ENCODE assay signal across 19 cellular contexts in genomic region chr1:114386129-114387037, GRCh38.
A peak's percentile ranks its signal among the peaks of the same experiment; 100 is the strongest.
DNase-seq lines count a peak whose midpoint lies in the region; ATAC-seq and TF ChIP-seq lines count a peak whose summit lies in the region.
"Had no signal": no experiment of that assay in that cellular context is flagged by ENCODE, and none has a peak within 500 bp of the region (broad histone marks: within the 10 kb centered on the region; RNA-seq: fewer than 3 reads in every experiment).

No MANE protein-coding gene starts in this region.

- H3K27ac Mint-ChIP-seq in H9: peak overlapping the region; percentile 51 to 74 (median 69); a peak in 5 of 7 replicates

- H4K20me1 ChIP-seq in DND-41 (ENCODE audit: insufficient read depth, low read length) (no peaks in the 10 kb centered on the region), H9 (ENCODE audit: control insufficient read depth, insufficient read depth, insufficient read length) (no peaks in the 10 kb centered on the region), osteoblast (ENCODE audit: insufficient read depth, low read length) (no peaks in the 10 kb centered on the region)

- no peaks in the 10 kb centered on the region for H3K79me1 ChIP-seq in H9 (ENCODE audit: insufficient read depth, low read depth, low read length, poor library complexity, severe bottlenecking)

- H3K27ac ChIP-seq in DND-41 (ENCODE audit: low read length): no peak overlapping the region
- H3K27ac ChIP-seq in H9 (ENCODE audit: insufficient read length, low read depth, low read length): no peak overlapping the region
- H3K27ac ChIP-seq in osteoblast (ENCODE audit: low read depth, low read length): no peak overlapping the region
- H3K27ac ChIP-seq: KMS-11 had no signal

- H3T11ph ChIP-seq in H9 (ENCODE audit: low read length): no peak overlapping the region

- H4K8ac ChIP-seq in H9 (replicated peaks; ENCODE audit: insufficient read length, low read depth, low read length): no peak overlapping the region

- no peak for TF ChIP-seq CTCF in DND-41 (IDR thresholded peaks at IDR 0.05; ENCODE audit: borderline replicate concordance, extremely low read depth, low read length, poor library complexity, severe bottlenecking)
- TF ChIP-seq CTCF in H9 (conservative IDR thresholded peaks at IDR 0.05): no peak
- TF ChIP-seq CTCF in epithelial cell of esophagus (IDR thresholded peaks at IDR 0.05; ENCODE audit: insufficient read depth, low read depth, low read length, missing control alignments): no peak
- TF ChIP-seq CTCF in osteoblast (IDR thresholded peaks at IDR 0.05; ENCODE audit: extremely low read depth, low read depth, low read length): no peak

- no peak overlapping the region for H2BK12ac ChIP-seq in H9 (ENCODE audit: insufficient read length, low read depth, low read length)

- no peaks in the 10 kb centered on the region for H3K79me2 ChIP-seq in DND-41 (ENCODE audit: insufficient read depth, low read length)
- H3K79me2 ChIP-seq in H9 (ENCODE audit: insufficient read depth, low read length): no peaks in the 10 kb centered on the region
- no peaks in the 10 kb centered on the region for H3K79me2 ChIP-seq in osteoblast (ENCODE audit: insufficient read depth, low read length)

- H4K5ac ChIP-seq in H9 (ENCODE audit: insufficient read length, low read depth, low read length): no peak overlapping the region

- H4K91ac ChIP-seq in H9 (ENCODE audit: insufficient read length, low read depth, low read length): no peak overlapping the region

- H3K36me3 Mint-ChIP-seq in H9 (ENCODE audit: insufficient read depth in 1 of 3, low read depth in 3 of 3): peaks cover 0 to 3% (median 2%) of the 10 kb centered on the region in 3 experiments; a peak in 4 of 7 replicates

- peaks cover 9 to 21% of the 10 kb centered on the region in 2 experiments for H3K9me3 Mint-ChIP-seq in H9

- H2BK120ac ChIP-seq in H9 (ENCODE audit: low read depth, low read length, poor library complexity, severe bottlenecking): no peak overlapping the region

- no peak for DNase-seq in DND-41
- no peak for DNase-seq in H9
- peak; percentile 13 for DNase-seq in epithelial cell of esophagus (ENCODE audit: low read depth)
- DNase-seq in osteoblast (ENCODE audit: insufficient read length, low spot score, missing footprints): peak; percentile 79
- no peak for DNase-seq in DMS79 (lab: John Stamatoyannopoulos, UW)
- no peak for DNase-seq in NCI-H2227 (lab: John Stamatoyannopoulos, UW; ENCODE audit: unreplicated experiment)
- DNase-seq: CD8-positive, alpha-beta memory T cell; DMS153; MG63; NCI-H1105; NCI-H187; NCI-H446 treated with DMSO at 0.1 percent for 48 hours; NCI-H774; SHP77 had no signal

- H3K4me1 Mint-ChIP-seq in H9: peaks cover 4 to 9% of the 10 kb centered on the region in 2 experiments
- H3K4me1 Mint-ChIP-seq: CD8-positive, alpha-beta memory T cell had no signal

- no peak overlapping the region for H2AK5ac ChIP-seq in H9 (ENCODE audit: insufficient read length, low read length)

- no peak overlapping the region for H3K56ac ChIP-seq in H9 (ENCODE audit: insufficient read length, low read depth, low read length)

- no peaks in the 10 kb centered on the region for H3K27me3 ChIP-seq in DND-41 (ENCODE audit: insufficient read depth, low read length, poor library complexity)
- no peaks in the 10 kb centered on the region for H3K27me3 ChIP-seq in H9 (ENCODE audit: insufficient read depth, low read length)
- no peaks in the 10 kb centered on the region for H3K27me3 ChIP-seq in osteoblast (ENCODE audit: insufficient read depth, low read length)
- H3K27me3 ChIP-seq: MG63 had no signal

- no peak overlapping the region for H3K4me3 Mint-ChIP-seq in H9
- H3K4me3 Mint-ChIP-seq: CD8-positive, alpha-beta memory T cell had no signal

- no peaks in the 10 kb centered on the region for H3K23me2 ChIP-seq in H9 (ENCODE audit: insufficient read length, low read depth, low read length, poor library complexity, severe bottlenecking)

- WGBS in H9 (ENCODE audit: extremely low coverage, insufficient read length, low lambda C conversion rate): no CpG with 5 or more reads among the region's 3 CpGs

- H3K23ac ChIP-seq in H9 (ENCODE audit: insufficient read length, low read depth, low read length): no peak overlapping the region

- peak; percentile 44; the same call in 2 of the 3 replicates for ATAC-seq in DND-41 (ENCODE audit: insufficient read depth, low read depth)
- no peak for ATAC-seq in GM18498 (IDR thresholded peaks at IDR 0.05; ENCODE audit: unreplicated experiment)
- ATAC-seq: GM12878, Panc1, SK-N-SH treated with all-trans-retinoic acid at 6 μM for 48 hours had no signal

- H3K18ac ChIP-seq in H9 (ENCODE audit: insufficient read length, low read depth, low read length): no peak overlapping the region

- no peak overlapping the region for H3K4ac ChIP-seq in H9 (ENCODE audit: low read depth, low read length)

- no peak overlapping the region for H2BK20ac ChIP-seq in H9 (ENCODE audit: low read depth, low read length, poor library complexity, severe bottlenecking)

- H2AFZ ChIP-seq in DND-41 (ENCODE audit: low read depth, low read length): no peak overlapping the region
- no peak overlapping the region for H2AFZ ChIP-seq in H9 (ENCODE audit: low read length)
- H2AFZ ChIP-seq in osteoblast (ENCODE audit: low read length): no peak overlapping the region

- no peak overlapping the region for H2BK15ac ChIP-seq in H9 (ENCODE audit: low read depth, low read length)

- H2BK5ac ChIP-seq in H9 (ENCODE audit: insufficient read length, low read length): no peak overlapping the region

- H3K36me3 ChIP-seq in DND-41 (ENCODE audit: insufficient read depth, low read length): peaks cover 7% of the 10 kb centered on the region; the same call in 1 of the 2 replicates
- H3K36me3 ChIP-seq in osteoblast (ENCODE audit: insufficient read depth, low read length): no peaks in the 10 kb centered on the region

- H3K4me3 ChIP-seq in DND-41 (ENCODE audit: low read depth in 1 of 2, low read length in 2 of 2) (no peak overlapping the region), epithelial cell of esophagus (ENCODE audit: low read length) (no peak overlapping the region), osteoblast (ENCODE audit: insufficient read depth, low read length) (no peak overlapping the region)
- H3K4me3 ChIP-seq: GM12878, MG63 had no signal

- H3K4me2 ChIP-seq in DND-41 (ENCODE audit: insufficient read depth, low read length) (no peak overlapping the region), H9 (ENCODE audit: insufficient read depth, insufficient read length, low read length) (no peak overlapping the region), osteoblast (ENCODE audit: insufficient read depth, low read length) (no peak overlapping the region)
- H3K4me2 ChIP-seq: KMS-11 had no signal

- no peak overlapping the region for H3K14ac ChIP-seq in H9 (ENCODE audit: insufficient read depth, low read length)

- H3K4me1 ChIP-seq in DND-41 (ENCODE audit: insufficient read depth, low read length) (no peaks in the 10 kb centered on the region), H9 (ENCODE audit: insufficient read depth, low read length) (no peaks in the 10 kb centered on the region; the same call in 1 of the 2 replicates), osteoblast (ENCODE audit: insufficient read depth, low read length) (no peaks in the 10 kb centered on the region)

- no peaks in the 10 kb centered on the region for H3K27me3 Mint-ChIP-seq in H9 (ENCODE audit: low read depth)
- H3K27me3 Mint-ChIP-seq: CD8-positive, alpha-beta memory T cell had no signal

- no peak overlapping the region for H3K9ac ChIP-seq in DND-41 (ENCODE audit: low read depth, low read length)
- H3K9ac ChIP-seq in H9 (ENCODE audit: extremely low read depth, insufficient read length, low read length): no peak overlapping the region
- H3K9ac ChIP-seq: KMS-11 had no signal

- H3K9me3 ChIP-seq in DND-41 (ENCODE audit: insufficient read depth, low read length, severe bottlenecking): peaks cover 26% of the 10 kb centered on the region
- no peaks in the 10 kb centered on the region for H3K9me3 ChIP-seq in H9 (ENCODE audit: control insufficient read depth, low read depth, low read length)
- H3K9me3 ChIP-seq in osteoblast (ENCODE audit: low read depth, low read length): peaks cover 2% of the 10 kb centered on the region

Comparison
In these comparisons a context has a peak if more than half of its experiments do, and no peak if none do; other contexts are left out.
1. DNase-seq: peak in epithelial cell of esophagus (single experiment) and osteoblast (single experiment); none in DND-41 (single experiment), H9 (single experiment), DMS79 (single experiment) and NCI-H2227 (single experiment).